Comparison of ENCODE assay signal across 1 cellular context in genomic region chr12:96445743-96446655, GRCh38.
TF ChIP-seq lines count a peak whose summit lies in the region.

No MANE protein-coding gene starts in this region.

TF ChIP-seq in SK-N-SH, 30 proteins besides CTCF, POLR2A, EP300 and RAD21 (continued from another document):
- TF ChIP-seq, protein P1, sequence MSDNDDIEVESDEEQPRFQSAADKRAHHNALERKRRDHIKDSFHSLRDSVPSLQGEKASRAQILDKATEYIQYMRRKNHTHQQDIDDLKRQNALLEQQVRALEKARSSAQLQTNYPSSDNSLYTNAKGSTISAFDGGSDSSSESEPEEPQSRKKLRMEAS (IDR thresholded peaks at IDR 0.05; ENCODE audit: low read depth) = peak; percentile 78; the same call in 1 of the 2 replicates
- TF ChIP-seq NRF1 (IDR thresholded peaks at IDR 0.05; ENCODE audit: low read depth, low read length) (no peak), YY1 (IDR thresholded peaks at IDR 0.05; ENCODE audit: low read depth) (no peak), FOSL2 (IDR thresholded peaks at IDR 0.05; ENCODE audit: borderline replicate concordance, low read depth) (peak; percentile 55), RXRA (IDR thresholded peaks at IDR 0.05; ENCODE audit: borderline replicate concordance, low read depth) (no peak; the same call in 1 of the 2 replicates), TEAD4 (IDR thresholded peaks at IDR 0.05; ENCODE audit: borderline replicate concordance, insufficient read depth) (peak; percentile 56; the same call in 1 of the 2 replicates)
- TF ChIP-seq, protein P2, sequence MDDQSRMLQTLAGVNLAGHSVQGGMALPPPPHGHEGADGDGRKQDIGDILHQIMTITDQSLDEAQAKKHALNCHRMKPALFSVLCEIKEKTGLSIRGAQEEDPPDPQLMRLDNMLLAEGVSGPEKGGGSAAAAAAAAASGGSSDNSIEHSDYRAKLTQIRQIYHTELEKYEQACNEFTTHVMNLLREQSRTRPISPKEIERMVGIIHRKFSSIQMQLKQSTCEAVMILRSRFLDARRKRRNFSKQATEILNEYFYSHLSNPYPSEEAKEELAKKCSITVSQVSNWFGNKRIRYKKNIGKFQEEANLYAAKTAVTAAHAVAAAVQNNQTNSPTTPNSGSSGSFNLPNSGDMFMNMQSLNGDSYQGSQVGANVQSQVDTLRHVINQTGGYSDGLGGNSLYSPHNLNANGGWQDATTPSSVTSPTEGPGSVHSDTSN (IDR thresholded peaks at IDR 0.05) = peak; percentile 90
